Comparison of ENCODE assay signal across 9 cellular contexts in the genomic region with DNA sequence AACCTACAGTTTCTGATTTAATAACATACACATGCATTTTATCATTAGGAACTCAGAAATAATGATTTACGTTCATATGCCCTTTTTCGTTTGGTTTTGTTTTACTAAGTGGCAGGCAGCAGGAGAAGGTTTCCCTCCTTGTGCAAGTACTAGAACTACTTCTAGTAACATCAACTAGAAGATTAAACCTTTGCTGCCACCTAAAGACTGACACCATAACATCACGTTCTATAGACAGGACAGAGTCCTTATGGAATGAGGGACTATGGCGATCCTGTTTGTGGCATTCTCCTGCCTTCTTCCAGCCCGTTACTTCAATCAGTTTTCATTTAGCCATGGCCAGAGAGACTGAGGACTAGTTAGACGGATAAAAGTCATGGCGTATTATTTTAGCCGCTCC. TPM values are rescaled to one million over a fixed set of nuclear protein-coding genes. Genes with fewer than 3 reads are reported as not detected.
DNase-seq lines count a peak whose midpoint lies in the region; ATAC-seq, FAIRE-seq and TF ChIP-seq lines count a peak whose summit lies in the region.
"Had no signal": no experiment of that assay in that cellular context is flagged by ENCODE, and none has a peak within 500 bp of the region (broad histone marks: within the 10 kb centered on the region; RNA-seq: fewer than 3 reads in every experiment).

No MANE protein-coding gene starts in this region.

- H3K4me1 ChIP-seq in naive thymus-derived CD4-positive, alpha-beta T cell (ENCODE audit: control insufficient read depth in 2 of 2, insufficient read depth in 2 of 2, low read length in 2 of 2): no peaks in the 10 kb centered on the region

- no peaks in the 10 kb centered on the region for H3K9me3 ChIP-seq in naive thymus-derived CD4-positive, alpha-beta T cell (ENCODE audit: control insufficient read depth in 2 of 3, low read length in 3 of 3)
- H3K9me3 ChIP-seq: neutrophil had no signal

- H3K4me3 Mint-ChIP-seq in endothelial cell (ENCODE audit: unreplicated experiment): no peak overlapping the region
- H3K4me3 Mint-ChIP-seq in naive thymus-derived CD4-positive, alpha-beta T cell: no peak overlapping the region

- CTCF ChIA-PET in naive thymus-derived CD4-positive, alpha-beta T cell (lab: Charles Lee): no interaction called here

- H3K4me3 ChIP-seq in naive thymus-derived CD4-positive, alpha-beta T cell (ENCODE audit: low read length): no peak overlapping the region

- no peak overlapping the region for H3K27ac Mint-ChIP-seq in endothelial cell (ENCODE audit: unreplicated experiment)
- no peak overlapping the region for H3K27ac Mint-ChIP-seq in naive thymus-derived CD4-positive, alpha-beta T cell

- intact Hi-C loops in naive thymus-derived CD4-positive, alpha-beta T cell (cut with micrococcal nuclease): loop anchor here in 1 of 2 donors (10.0 kb wide), 1 partner anchor 395 kb away; no protein-coding TSS in a partner anchor

- POLR2A ChIA-PET in naive thymus-derived CD4-positive, alpha-beta T cell (lab: Charles Lee): no interaction called here

- H3K27me3 ChIP-seq in naive thymus-derived CD4-positive, alpha-beta T cell (ENCODE audit: control insufficient read depth in 2 of 2, insufficient read depth in 2 of 2, low read length in 2 of 2): peaks cover 0 to 2% of the 10 kb centered on the region in 2 donors

- no peak for ATAC-seq in GM21367 (IDR thresholded peaks at IDR 0.05; ENCODE audit: unreplicated experiment)
- ATAC-seq in naive thymus-derived CD4-positive, alpha-beta T cell: no peak

- DNase-seq in A172 (ENCODE audit: low spot score) (peak; percentile 57), GM18507 (ENCODE audit: extremely low spot score, insufficient read length, low read depth) (no peak), NCI-H526 treated with DMSO at 0.1 percent for 48 hours (lab: John Stamatoyannopoulos, UW) (peak; percentile 31), endothelial cell (ENCODE audit: low spot score) (peak; percentile 15), putamen (ENCODE audit: low spot score) (no peak)
- DNase-seq in activated effector memory CD4-positive, alpha-beta T cell treated with anti-CD3 and anti-CD28 coated beads, Interleukin-2, amount 50 U/mL, for 16 hours: no peak
- no peak for DNase-seq in naive thymus-derived CD4-positive, alpha-beta T cell

- no peak for TF ChIP-seq CTCF in endothelial cell (IDR thresholded peaks at IDR 0.05; ENCODE audit: unreplicated experiment)

- H3K9me3 Mint-ChIP-seq in endothelial cell (ENCODE audit: unreplicated experiment): no peaks in the 10 kb centered on the region
- no peaks in the 10 kb centered on the region for H3K9me3 Mint-ChIP-seq in naive thymus-derived CD4-positive, alpha-beta T cell

- H3K36me3 Mint-ChIP-seq in endothelial cell (ENCODE audit: low read depth, unreplicated experiment): no peaks in the 10 kb centered on the region
- H3K36me3 Mint-ChIP-seq in naive thymus-derived CD4-positive, alpha-beta T cell: no peaks in the 10 kb centered on the region

- peak; percentile 45 for FAIRE-seq in GM18507 (lab: Jason Lieb, UNC)

- no peak overlapping the region for H3K27ac ChIP-seq in naive thymus-derived CD4-positive, alpha-beta T cell (ENCODE audit: low read depth, low read length)
- H3K27ac ChIP-seq: neutrophil had no signal

- H3K27me3 Mint-ChIP-seq in endothelial cell (ENCODE audit: unreplicated experiment): no peaks in the 10 kb centered on the region
- peaks cover 5 to 21% (median 15%) of the 10 kb centered on the region in 5 donors for H3K27me3 Mint-ChIP-seq in naive thymus-derived CD4-positive, alpha-beta T cell

- no peaks in the 10 kb centered on the region for H3K4me1 Mint-ChIP-seq in endothelial cell (ENCODE audit: unreplicated experiment)
- no peaks in the 10 kb centered on the region for H3K4me1 Mint-ChIP-seq in naive thymus-derived CD4-positive, alpha-beta T cell

- H3K36me3 ChIP-seq in naive thymus-derived CD4-positive, alpha-beta T cell (ENCODE audit: control insufficient read depth in 2 of 3, insufficient read depth in 3 of 3, low read length in 3 of 3): no peaks in the 10 kb centered on the region
- H3K36me3 ChIP-seq: neutrophil had no signal

RNA-seq across cellular contexts. Expression of gene GAD2, which starts 53.2 kb away (rescaled TPM):
- not detected in 2 replicates for total RNA-seq in A172 (2014; rRNA removed; shearing (Covaris generic))
- total RNA-seq in endothelial cell (ENCODE audit: unreplicated experiment): 0.90 TPM
- not detected for total RNA-seq in naive thymus-derived CD4-positive, alpha-beta T cell
- polyA plus RNA-seq in naive thymus-derived CD4-positive, alpha-beta T cell: not detected

Comparison
In these comparisons a context has a peak if more than half of its experiments do, and no peak if none do; other contexts are left out.
1. DNase-seq: peak in A172 (single experiment), NCI-H526 treated with DMSO at 0.1 percent for 48 hours (single experiment) and endothelial cell (single experiment); none in GM18507 (single experiment), putamen (single experiment), activated effector memory CD4-positive, alpha-beta T cell treated with anti-CD3 and anti-CD28 coated beads, Interleukin-2, amount 50 U/mL, for 16 hours (single experiment) and naive thymus-derived CD4-positive, alpha-beta T cell (0 of 9).